ENCODE assay signal across 8 cellular contexts in the genomic region with DNA sequence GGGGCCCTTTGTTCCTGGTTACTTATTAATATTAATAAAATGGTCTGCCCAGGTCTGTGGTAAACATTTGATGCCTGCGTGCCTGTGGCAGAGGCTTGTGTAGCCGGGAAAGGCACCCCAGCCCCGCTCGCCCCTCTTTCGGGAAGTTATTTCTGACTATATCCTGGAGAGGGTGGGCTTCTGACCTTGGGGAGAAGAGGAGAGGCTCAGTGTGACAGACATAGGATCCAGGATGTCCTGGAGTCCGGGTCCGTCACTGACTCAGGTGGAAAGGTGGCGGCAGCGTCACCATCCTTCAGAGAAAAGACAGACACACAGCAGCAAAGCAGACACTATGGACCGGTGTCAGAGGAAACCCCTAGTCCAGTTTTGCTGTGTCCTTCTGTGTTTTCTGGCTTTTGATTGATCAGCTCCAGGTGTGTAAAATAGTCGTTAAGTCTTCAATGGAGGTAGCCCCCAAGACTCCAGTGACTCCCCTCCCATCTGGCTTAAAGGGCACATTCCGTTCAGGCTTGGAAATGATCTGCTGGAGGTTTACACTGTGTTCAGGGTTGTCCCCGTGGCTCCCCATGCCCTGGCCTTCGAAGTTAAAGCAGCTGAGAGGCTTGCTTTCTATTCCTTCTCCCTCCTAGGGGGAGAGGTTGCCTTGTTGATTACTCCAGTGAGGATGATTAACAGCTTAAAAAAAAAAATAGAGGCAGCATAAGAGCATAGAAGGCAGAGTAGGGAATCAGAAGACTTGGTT.
DNase-seq lines count a peak whose midpoint lies in the region; ATAC-seq lines count a peak whose summit lies in the region.

No MANE protein-coding gene starts in this region.

- no peaks in the 10 kb centered on the region for H3K36me3 Mint-ChIP-seq in activated naive CD8-positive, alpha-beta T cell treated with anti-CD3 and anti-CD28 coated beads, Interleukin-2, amount 50 U/mL, for 24 hours (ENCODE audit: low read depth)

- peaks cover 2% of the 10 kb centered on the region for H3K4me1 Mint-ChIP-seq in activated naive CD8-positive, alpha-beta T cell treated with anti-CD3 and anti-CD28 coated beads, Interleukin-2, amount 50 U/mL, for 24 hours

- H3K27ac Mint-ChIP-seq in activated naive CD8-positive, alpha-beta T cell treated with anti-CD3 and anti-CD28 coated beads, Interleukin-2, amount 50 U/mL, for 24 hours = no peak overlapping the region

- DNase-seq in right cardiac atrium = no peak
- DNase-seq in cardiac septum (ENCODE audit: low spot score) = no peak
- DNase-seq in myocyte (ENCODE audit: low read depth) = peak; percentile 43
- no peak for DNase-seq in activated CD4-positive, alpha-beta T cell treated with anti-CD3 and anti-CD28 coated beads for 1 hour
- DNase-seq in activated naive CD8-positive, alpha-beta T cell treated with anti-CD3 and anti-CD28 coated beads, Interleukin-2, amount 50 U/mL, for 24 hours = no peak

- WGBS in right cardiac atrium = 83% methylated on average over 14 of the region's 14 CpGs
- 72% methylated on average over 14 of the region's 14 CpGs for WGBS in urinary bladder

- intact Hi-C loops in right cardiac atrium (cut with DNase I) (loop anchor here in 1 of 4 donors (10.0 kb wide), 1 partner anchor 419 kb away; no protein-coding TSS in a partner anchor), cardiac septum (cut with DNase I) (loop anchor here (2.0 to 10.0 kb wide), 2 partner anchors 41 to 331 kb away; no protein-coding TSS in a partner anchor)

- H3K4me3 ChIP-seq in right cardiac atrium (ENCODE audit: low read length) = no peak overlapping the region
- H3K4me3 ChIP-seq in urinary bladder (ENCODE audit: low read depth, low read length) = no peak overlapping the region

- no peak for ATAC-seq in right cardiac atrium
- ATAC-seq in GM21515 (IDR thresholded peaks at IDR 0.05; ENCODE audit: unreplicated experiment) = no peak
- ATAC-seq in activated naive CD8-positive, alpha-beta T cell treated with anti-CD3 and anti-CD28 coated beads, Interleukin-2, amount 50 U/mL, for 24 hours = no peak

- H3K36me3 ChIP-seq in urinary bladder (ENCODE audit: insufficient read depth) = no peaks in the 10 kb centered on the region

- H3K4me1 ChIP-seq in right cardiac atrium (ENCODE audit: control insufficient read depth, insufficient read depth, low read length) = peaks cover 2% of the 10 kb centered on the region
- H3K4me1 ChIP-seq in urinary bladder (ENCODE audit: insufficient read depth) = no peaks in the 10 kb centered on the region

- no peaks in the 10 kb centered on the region for H3K9me3 ChIP-seq in right cardiac atrium (ENCODE audit: control insufficient read depth, low read length)

- no peaks in the 10 kb centered on the region for H3K27me3 ChIP-seq in right cardiac atrium (ENCODE audit: control insufficient read depth, insufficient read depth)

- H3K4me3 Mint-ChIP-seq in activated naive CD8-positive, alpha-beta T cell treated with anti-CD3 and anti-CD28 coated beads, Interleukin-2, amount 50 U/mL, for 24 hours = no peak overlapping the region

- H3K27ac ChIP-seq in right cardiac atrium (ENCODE audit: low read length) (peak overlapping the region; percentile 88), cingulate gyrus (ENCODE audit: low read depth, low read length) (peak overlapping the region; percentile 98), urinary bladder (ENCODE audit: low read depth) (peak overlapping the region; percentile 70)

- H3K9me3 Mint-ChIP-seq in activated naive CD8-positive, alpha-beta T cell treated with anti-CD3 and anti-CD28 coated beads, Interleukin-2, amount 50 U/mL, for 24 hours = no peaks in the 10 kb centered on the region

- no peaks in the 10 kb centered on the region for H3K27me3 Mint-ChIP-seq in activated naive CD8-positive, alpha-beta T cell treated with anti-CD3 and anti-CD28 coated beads, Interleukin-2, amount 50 U/mL, for 24 hours
